ENCODE assay signal across 8 cellular contexts in the genomic region with DNA sequence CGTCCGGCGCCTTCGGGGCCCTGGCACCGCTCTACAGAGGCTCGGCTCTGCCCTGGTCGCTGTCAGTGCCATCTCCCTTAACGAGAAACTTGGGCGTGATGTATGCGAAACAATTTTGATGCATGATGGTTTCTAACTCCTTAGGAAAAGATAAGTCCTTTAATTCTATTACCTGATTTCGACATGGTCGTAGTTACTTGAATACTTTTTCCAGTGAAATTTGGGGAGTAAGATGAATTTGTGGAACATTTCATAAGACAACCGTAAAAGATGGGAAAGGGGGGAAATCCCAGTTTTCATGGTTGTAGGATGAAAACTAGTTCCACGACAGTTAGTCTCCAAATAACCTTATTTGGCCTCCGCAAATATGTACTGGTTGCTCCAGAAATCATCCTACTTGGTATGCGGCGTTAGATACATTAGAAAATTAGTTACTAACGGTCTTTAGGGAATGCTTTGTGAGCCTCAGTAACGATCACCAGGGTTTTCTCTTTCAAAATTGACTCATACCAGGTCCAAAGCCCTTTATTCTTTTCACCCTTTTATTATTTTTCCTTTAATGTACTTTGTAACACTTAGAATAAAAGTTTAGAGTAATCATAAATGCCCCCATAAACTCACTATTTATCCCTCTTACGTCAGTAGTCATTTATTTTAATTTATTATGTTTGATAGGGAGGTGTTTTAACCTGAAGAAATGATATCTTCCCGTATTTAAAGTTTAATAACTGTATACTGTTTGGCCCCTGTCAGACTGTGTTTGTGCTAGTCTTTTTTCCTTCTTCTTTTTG. TPM values are rescaled to one million over a fixed set of nuclear protein-coding genes. Genes with fewer than 3 reads are reported as not detected.
A peak's percentile ranks its signal among the peaks of the same experiment; 100 is the strongest.
DNase-seq lines count a peak whose midpoint lies in the region; ATAC-seq and TF ChIP-seq lines count a peak whose summit lies in the region.

No MANE protein-coding gene starts in this region.

- ATAC-seq in left ventricle myocardium superior (no peak), left colon (no peak)

- peak overlapping the region; percentile 58 for H2BK5ac ChIP-seq in trophoblast cell (ENCODE audit: low read depth, low read length, poor library complexity)

- peak overlapping the region; percentile 61 for H3K18ac ChIP-seq in trophoblast cell (ENCODE audit: low read length)

- TF ChIP-seq CTCF in cardiac muscle cell (IDR thresholded peaks at IDR 0.05; ENCODE audit: low read depth, low read length) (no peak), esophagus squamous epithelium (IDR thresholded peaks at IDR 0.05) (no peak)

- peaks cover 6% of the 10 kb centered on the region for H3K79me1 ChIP-seq in trophoblast cell (ENCODE audit: low read length)

- H4K8ac ChIP-seq in trophoblast cell (ENCODE audit: low read depth, low read length), result peak overlapping the region; percentile 12

- no peak overlapping the region for H3K23ac ChIP-seq in trophoblast cell (ENCODE audit: low read length)

- H3K4me3 ChIP-seq in cardiac muscle cell (peak overlapping the region; percentile 73), esophagus squamous epithelium (peak overlapping the region; percentile 77 to 86 (median 84)), trophoblast cell (ENCODE audit: low read depth, low read length) (peak overlapping the region; percentile 90)

- peak overlapping the region; percentile 98 for H3K4me2 ChIP-seq in trophoblast cell (ENCODE audit: low read length)

- peak overlapping the region; percentile 42 for H3K14ac ChIP-seq in trophoblast cell (ENCODE audit: low read length)

- no peak for TF ChIP-seq POLR2A in esophagus squamous epithelium (IDR thresholded peaks at IDR 0.05)

- no peaks in the 10 kb centered on the region for H3K9me3 ChIP-seq in cardiac muscle cell (ENCODE audit: low read depth)
- no peaks in the 10 kb centered on the region for H3K9me3 ChIP-seq in esophagus squamous epithelium
- H3K9me3 ChIP-seq in trophoblast cell (ENCODE audit: insufficient read depth, low read depth, low read length), result no peaks in the 10 kb centered on the region

- H3K36me3 ChIP-seq in cardiac muscle cell (peaks cover 11% of the 10 kb centered on the region), esophagus squamous epithelium (peaks cover 0 to 30% (median 0%) of the 10 kb centered on the region in 3 donors), trophoblast cell (ENCODE audit: control insufficient read depth in 1 of 2, insufficient read depth in 2 of 2, low read length in 2 of 2) (peaks cover 1 to 5% of the 10 kb centered on the region in 2 experiments)

- peak overlapping the region; percentile 4 for H3K4ac ChIP-seq in trophoblast cell (ENCODE audit: low read depth, low read length)

- H3K27ac ChIP-seq in cardiac muscle cell (peak overlapping the region; percentile 83), esophagus squamous epithelium (peak overlapping the region; percentile 87 to 93 (median 90)), trophoblast cell (ENCODE audit: low read depth, low read length) (peak overlapping the region; percentile 48)

- intact Hi-C loops in left ventricle myocardium superior (cut with micrococcal nuclease) (no loop called here), esophagus squamous epithelium (cut with DNase I) (no loop called here), left colon (cut with DNase I, micrococcal nuclease) (no loop called here)

- no peak overlapping the region for H2BK12ac ChIP-seq in trophoblast cell (ENCODE audit: low read length)

- H3K9ac ChIP-seq in trophoblast cell (ENCODE audit: low read length), result peak overlapping the region; percentile 81

- H3K27me3 ChIP-seq in cardiac muscle cell (no peaks in the 10 kb centered on the region), esophagus squamous epithelium (no peaks in the 10 kb centered on the region), trophoblast cell (ENCODE audit: insufficient read depth, low read length) (no peaks in the 10 kb centered on the region)

- no peak overlapping the region for H2AK5ac ChIP-seq in trophoblast cell (ENCODE audit: low read length)

- peak overlapping the region; percentile 3 for H4K12ac ChIP-seq in trophoblast cell (ENCODE audit: low read depth, low read length)

- WGBS in esophagus squamous epithelium, 2 donors, result 11% methylated on average over 15 to 16 of the region's 21 CpGs
- no CpG with 5 or more reads among the region's 21 CpGs for WGBS in trophoblast cell (ENCODE audit: extremely low coverage, insufficient coverage, insufficient read length)

- H3K4me1 ChIP-seq in cardiac muscle cell (ENCODE audit: low read depth) (peaks cover 7% of the 10 kb centered on the region), esophagus squamous epithelium (peaks cover 3 to 27% (median 8%) of the 10 kb centered on the region in 3 donors), trophoblast cell (ENCODE audit: control insufficient read depth in 1 of 2, insufficient read depth in 2 of 2, low read length in 2 of 2) (no peaks in the 10 kb centered on the region)

- DNase-seq in cardiac muscle cell (ENCODE audit: low read depth in 1 of 2, low spot score in 1 of 2), result peak in 1 of 2 donors; percentile 39
- no peak for DNase-seq in left ventricle myocardium superior
- peak; percentile 64 for DNase-seq in RPMI8226
- no peak for DNase-seq in esophagus squamous epithelium (lab: John Stamatoyannopoulos, UW)
- DNase-seq in trophoblast cell, result peak; percentile 19 to 46
- DNase-seq in DMS53 treated with DMSO at 0.1 percent for 48 hours (lab: John Stamatoyannopoulos, UW; ENCODE audit: unreplicated experiment), result no peak
- DNase-seq in NCI-H2107 treated with DMSO at 0.1 percent for 48 hours (lab: John Stamatoyannopoulos, UW; ENCODE audit: unreplicated experiment), result no peak
- DNase-seq in left colon, result no peak

- peak overlapping the region; percentile 20 for H4K91ac ChIP-seq in trophoblast cell (ENCODE audit: low read depth, low read length)

- peak overlapping the region; percentile 25 for H2BK120ac ChIP-seq in trophoblast cell (ENCODE audit: insufficient read depth, low read length, poor library complexity)

- peaks cover 5% of the 10 kb centered on the region for H3K79me2 ChIP-seq in trophoblast cell (ENCODE audit: control insufficient read depth, insufficient read depth, low read length, poor library complexity)

- H2AFZ ChIP-seq in trophoblast cell (ENCODE audit: insufficient read depth, low read length, poor library complexity), result peak overlapping the region; percentile 87

RNA-seq across cellular contexts. Expression of gene TWSG1, which starts 0.9 kb away (rescaled TPM):
- total RNA-seq in cardiac muscle cell (19.4 and 20.9 TPM in 2 replicates), left ventricle myocardium superior (10.0 TPM), esophagus squamous epithelium (10 to 100 TPM; 10.7 to 45.2 (median 22.6) TPM), left colon (10 to 100 TPM; 24.5 to 26.7 TPM)
- 21.2 and 31.7 TPM in 2 replicates for polyA plus RNA-seq in cardiac muscle cell
- 33.8 and 36.5 TPM in 2 replicates for polyA plus RNA-seq in trophoblast cell (2013)

Comparison
In these comparisons a context has a peak if more than half of its experiments do, and no peak if none do; other contexts are left out.
1. DNase-seq: peak in RPMI8226 (single experiment) and trophoblast cell (2 of 2); none in left ventricle myocardium superior (single experiment), esophagus squamous epithelium (single experiment), DMS53 treated with DMSO at 0.1 percent for 48 hours (single experiment), NCI-H2107 treated with DMSO at 0.1 percent for 48 hours (single experiment) and left colon (0 of 2).
2. Peak in every context shown above with its lines, with median percentiles within 50 percentile points of each other: H3K27ac ChIP-seq and H3K4me3 ChIP-seq.